1 cellular context compared by ENCODE assay signal in the genomic region with DNA sequence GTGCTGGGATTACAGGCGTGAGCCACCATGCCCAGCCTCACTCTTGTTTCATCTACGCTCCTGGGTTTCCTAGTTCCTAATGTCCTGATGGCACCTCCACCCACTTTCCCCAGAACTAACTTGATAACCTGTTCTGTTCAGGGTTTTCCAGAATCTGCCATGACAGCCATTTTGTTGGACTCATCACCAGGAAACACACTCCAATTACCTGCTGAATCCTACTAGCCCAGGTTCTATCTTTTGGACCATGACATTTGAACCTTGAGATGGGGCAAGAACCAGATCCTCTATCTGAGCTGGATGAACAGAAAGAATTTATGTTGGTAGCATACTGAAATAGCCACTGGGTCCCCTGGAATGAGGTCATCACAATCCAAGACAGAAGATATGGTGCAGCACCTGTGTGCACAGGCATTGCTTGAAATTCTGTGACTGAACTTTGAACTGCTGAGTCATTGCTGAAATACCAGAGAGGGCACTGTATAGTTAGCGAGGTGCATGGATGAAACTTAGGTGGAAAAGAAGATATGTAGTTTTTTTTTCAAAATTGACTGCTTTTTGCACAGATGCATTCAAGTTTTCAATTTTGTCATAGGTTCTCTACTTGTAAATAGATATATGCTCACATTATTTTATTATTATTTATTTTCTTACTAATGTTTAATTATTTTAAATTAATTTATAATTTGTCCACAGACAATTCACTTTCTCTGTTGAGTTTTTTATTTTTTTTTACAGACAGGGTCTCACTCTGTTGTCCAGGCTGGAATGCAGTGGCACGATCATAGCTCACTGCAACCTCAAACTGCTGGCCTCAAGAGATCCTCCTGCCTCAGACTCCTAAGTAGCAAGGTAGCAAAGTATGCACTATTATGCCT.
A peak's percentile ranks its signal among the peaks of the same experiment; 100 is the strongest.
TF ChIP-seq lines count a peak whose summit lies in the region.

No MANE protein-coding gene starts in this region.

TF ChIP-seq in HepG2, 621 proteins besides CTCF, POLR2A, EP300 and RAD21 (continued from another document and continues in another):
- TF ChIP-seq GABPA (IDR thresholded peaks at IDR 0.05; ENCODE audit: low read depth, low read length): no peak
- peak; percentile 54; the same call in 1 of the 2 replicates for TF ChIP-seq GABPA (CRISPR knock-in tag; IDR thresholded peaks at IDR 0.05; ENCODE audit: low read depth)
- TF ChIP-seq U2AF1 (optimal IDR thresholded peaks at IDR 0.05; ENCODE audit: low read depth, low read length): no peak
- TF ChIP-seq NR2F6 (IDR thresholded peaks at IDR 0.05): peak; percentile 58
- peak; percentile 86 for TF ChIP-seq NR2F6 (CRISPR knock-in tag; IDR thresholded peaks at IDR 0.05)
- no peak for TF ChIP-seq NR2F2 (IDR thresholded peaks at IDR 0.05; ENCODE audit: borderline replicate concordance, low read depth)
- TF ChIP-seq, protein P1, sequence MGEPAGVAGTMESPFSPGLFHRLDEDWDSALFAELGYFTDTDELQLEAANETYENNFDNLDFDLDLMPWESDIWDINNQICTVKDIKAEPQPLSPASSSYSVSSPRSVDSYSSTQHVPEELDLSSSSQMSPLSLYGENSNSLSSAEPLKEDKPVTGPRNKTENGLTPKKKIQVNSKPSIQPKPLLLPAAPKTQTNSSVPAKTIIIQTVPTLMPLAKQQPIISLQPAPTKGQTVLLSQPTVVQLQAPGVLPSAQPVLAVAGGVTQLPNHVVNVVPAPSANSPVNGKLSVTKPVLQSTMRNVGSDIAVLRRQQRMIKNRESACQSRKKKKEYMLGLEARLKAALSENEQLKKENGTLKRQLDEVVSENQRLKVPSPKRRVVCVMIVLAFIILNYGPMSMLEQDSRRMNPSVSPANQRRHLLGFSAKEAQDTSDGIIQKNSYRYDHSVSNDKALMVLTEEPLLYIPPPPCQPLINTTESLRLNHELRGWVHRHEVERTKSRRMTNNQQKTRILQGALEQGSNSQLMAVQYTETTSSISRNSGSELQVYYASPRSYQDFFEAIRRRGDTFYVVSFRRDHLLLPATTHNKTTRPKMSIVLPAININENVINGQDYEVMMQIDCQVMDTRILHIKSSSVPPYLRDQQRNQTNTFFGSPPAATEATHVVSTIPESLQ (CRISPR knock-in tag; conservative IDR thresholded peaks at IDR 0.05): no peak; the same call in 1 of the 2 replicates
- TF ChIP-seq RARA (CRISPR knock-in tag; IDR thresholded peaks at IDR 0.05): peak; percentile 74
- peak; percentile 14; the same call in 1 of the 2 replicates for TF ChIP-seq MED13 (CRISPR knock-in tag; IDR thresholded peaks at IDR 0.05)
- no peak for TF ChIP-seq REXO4 (CRISPR knock-in tag; IDR thresholded peaks at IDR 0.05; ENCODE audit: borderline replicate concordance)
- no peak for TF ChIP-seq ZNF101 (CRISPR knock-in tag; IDR thresholded peaks at IDR 0.05; ENCODE audit: borderline replicate concordance, low read depth)
- TF ChIP-seq, protein P2, sequence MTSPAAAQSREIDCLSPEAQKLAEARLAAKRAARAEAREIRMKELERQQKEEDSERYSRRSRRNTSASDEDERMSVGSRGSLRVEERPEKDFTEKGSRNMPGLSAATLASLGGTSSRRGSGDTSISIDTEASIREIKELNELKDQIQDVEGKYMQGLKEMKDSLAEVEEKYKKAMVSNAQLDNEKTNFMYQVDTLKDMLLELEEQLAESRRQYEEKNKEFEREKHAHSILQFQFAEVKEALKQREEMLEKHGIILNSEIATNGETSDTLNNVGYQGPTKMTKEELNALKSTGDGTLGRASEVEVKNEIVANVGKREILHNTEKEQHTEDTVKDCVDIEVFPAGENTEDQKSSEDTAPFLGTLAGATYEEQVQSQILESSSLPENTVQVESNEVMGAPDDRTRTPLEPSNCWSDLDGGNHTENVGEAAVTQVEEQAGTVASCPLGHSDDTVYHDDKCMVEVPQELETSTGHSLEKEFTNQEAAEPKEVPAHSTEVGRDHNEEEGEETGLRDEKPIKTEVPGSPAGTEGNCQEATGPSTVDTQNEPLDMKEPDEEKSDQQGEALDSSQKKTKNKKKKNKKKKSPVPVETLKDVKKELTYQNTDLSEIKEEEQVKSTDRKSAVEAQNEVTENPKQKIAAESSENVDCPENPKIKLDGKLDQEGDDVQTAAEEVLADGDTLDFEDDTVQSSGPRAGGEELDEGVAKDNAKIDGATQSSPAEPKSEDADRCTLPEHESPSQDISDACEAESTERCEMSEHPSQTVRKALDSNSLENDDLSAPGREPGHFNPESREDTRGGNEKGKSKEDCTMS (CRISPR knock-in tag; conservative IDR thresholded peaks at IDR 0.05): no peak
- peak; percentile 81 for TF ChIP-seq THRA (CRISPR knock-in tag; IDR thresholded peaks at IDR 0.05; ENCODE audit: borderline replicate concordance)
- TF ChIP-seq GMEB2 (CRISPR knock-in tag; IDR thresholded peaks at IDR 0.05; ENCODE audit: low read depth): 0 out of 2 replicates have a peak, but pooled peaks have one; percentile 21
- TF ChIP-seq ZC3H13 (CRISPR knock-in tag; IDR thresholded peaks at IDR 0.05): no peak
- TF ChIP-seq EHMT2 (IDR thresholded peaks at IDR 0.05; ENCODE audit: borderline replicate concordance, low read depth, low read length): peak; percentile 93
- peak; percentile 67; the same call in 1 of the 2 replicates for TF ChIP-seq SALL1 (CRISPR knock-in tag; IDR thresholded peaks at IDR 0.05)
- TF ChIP-seq ZNF549 (CRISPR knock-in tag; IDR thresholded peaks at IDR 0.05): peak; percentile 100
- TF ChIP-seq THAP7 (CRISPR knock-in tag; IDR thresholded peaks at IDR 0.05): peak; percentile 34; the same call in 1 of the 2 replicates
- TF ChIP-seq, protein P3, sequence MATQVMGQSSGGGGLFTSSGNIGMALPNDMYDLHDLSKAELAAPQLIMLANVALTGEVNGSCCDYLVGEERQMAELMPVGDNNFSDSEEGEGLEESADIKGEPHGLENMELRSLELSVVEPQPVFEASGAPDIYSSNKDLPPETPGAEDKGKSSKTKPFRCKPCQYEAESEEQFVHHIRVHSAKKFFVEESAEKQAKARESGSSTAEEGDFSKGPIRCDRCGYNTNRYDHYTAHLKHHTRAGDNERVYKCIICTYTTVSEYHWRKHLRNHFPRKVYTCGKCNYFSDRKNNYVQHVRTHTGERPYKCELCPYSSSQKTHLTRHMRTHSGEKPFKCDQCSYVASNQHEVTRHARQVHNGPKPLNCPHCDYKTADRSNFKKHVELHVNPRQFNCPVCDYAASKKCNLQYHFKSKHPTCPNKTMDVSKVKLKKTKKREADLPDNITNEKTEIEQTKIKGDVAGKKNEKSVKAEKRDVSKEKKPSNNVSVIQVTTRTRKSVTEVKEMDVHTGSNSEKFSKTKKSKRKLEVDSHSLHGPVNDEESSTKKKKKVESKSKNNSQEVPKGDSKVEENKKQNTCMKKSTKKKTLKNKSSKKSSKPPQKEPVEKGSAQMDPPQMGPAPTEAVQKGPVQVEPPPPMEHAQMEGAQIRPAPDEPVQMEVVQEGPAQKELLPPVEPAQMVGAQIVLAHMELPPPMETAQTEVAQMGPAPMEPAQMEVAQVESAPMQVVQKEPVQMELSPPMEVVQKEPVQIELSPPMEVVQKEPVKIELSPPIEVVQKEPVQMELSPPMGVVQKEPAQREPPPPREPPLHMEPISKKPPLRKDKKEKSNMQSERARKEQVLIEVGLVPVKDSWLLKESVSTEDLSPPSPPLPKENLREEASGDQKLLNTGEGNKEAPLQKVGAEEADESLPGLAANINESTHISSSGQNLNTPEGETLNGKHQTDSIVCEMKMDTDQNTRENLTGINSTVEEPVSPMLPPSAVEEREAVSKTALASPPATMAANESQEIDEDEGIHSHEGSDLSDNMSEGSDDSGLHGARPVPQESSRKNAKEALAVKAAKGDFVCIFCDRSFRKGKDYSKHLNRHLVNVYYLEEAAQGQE (IDR thresholded peaks at IDR 0.05; ENCODE audit: borderline replicate concordance in 1 of 2, low read depth in 1 of 2, low read length in 2 of 2): no peak
- TF ChIP-seq ZNF407 (CRISPR knock-in tag; IDR thresholded peaks at IDR 0.05; ENCODE audit: not compliant biosample characterization): no peak
- peak in 1 of 2 experiments; percentile 74; a peak in 1 of 4 replicates for TF ChIP-seq KLF16 (CRISPR knock-in tag; IDR thresholded peaks at IDR 0.05)
- TF ChIP-seq ATF2 (CRISPR knock-in tag; IDR thresholded peaks at IDR 0.05): peak; percentile 99
- peak; percentile 97 for TF ChIP-seq FOSL1 (CRISPR knock-in tag; IDR thresholded peaks at IDR 0.05; ENCODE audit: borderline replicate concordance)
- TF ChIP-seq E2F5 (CRISPR knock-in tag; conservative IDR thresholded peaks at IDR 0.05): no peak
